In genomic region chr10:102064503-102064867, GRCh38 we compare ENCODE assay signal across 1 cellular context.
TF ChIP-seq lines count a peak whose summit lies in the region.

No MANE protein-coding gene starts in this region.

TF ChIP-seq in GM23338, 12 proteins besides CTCF, POLR2A, EP300 and RAD21 (continued from another document):
- TF ChIP-seq, protein P1, sequence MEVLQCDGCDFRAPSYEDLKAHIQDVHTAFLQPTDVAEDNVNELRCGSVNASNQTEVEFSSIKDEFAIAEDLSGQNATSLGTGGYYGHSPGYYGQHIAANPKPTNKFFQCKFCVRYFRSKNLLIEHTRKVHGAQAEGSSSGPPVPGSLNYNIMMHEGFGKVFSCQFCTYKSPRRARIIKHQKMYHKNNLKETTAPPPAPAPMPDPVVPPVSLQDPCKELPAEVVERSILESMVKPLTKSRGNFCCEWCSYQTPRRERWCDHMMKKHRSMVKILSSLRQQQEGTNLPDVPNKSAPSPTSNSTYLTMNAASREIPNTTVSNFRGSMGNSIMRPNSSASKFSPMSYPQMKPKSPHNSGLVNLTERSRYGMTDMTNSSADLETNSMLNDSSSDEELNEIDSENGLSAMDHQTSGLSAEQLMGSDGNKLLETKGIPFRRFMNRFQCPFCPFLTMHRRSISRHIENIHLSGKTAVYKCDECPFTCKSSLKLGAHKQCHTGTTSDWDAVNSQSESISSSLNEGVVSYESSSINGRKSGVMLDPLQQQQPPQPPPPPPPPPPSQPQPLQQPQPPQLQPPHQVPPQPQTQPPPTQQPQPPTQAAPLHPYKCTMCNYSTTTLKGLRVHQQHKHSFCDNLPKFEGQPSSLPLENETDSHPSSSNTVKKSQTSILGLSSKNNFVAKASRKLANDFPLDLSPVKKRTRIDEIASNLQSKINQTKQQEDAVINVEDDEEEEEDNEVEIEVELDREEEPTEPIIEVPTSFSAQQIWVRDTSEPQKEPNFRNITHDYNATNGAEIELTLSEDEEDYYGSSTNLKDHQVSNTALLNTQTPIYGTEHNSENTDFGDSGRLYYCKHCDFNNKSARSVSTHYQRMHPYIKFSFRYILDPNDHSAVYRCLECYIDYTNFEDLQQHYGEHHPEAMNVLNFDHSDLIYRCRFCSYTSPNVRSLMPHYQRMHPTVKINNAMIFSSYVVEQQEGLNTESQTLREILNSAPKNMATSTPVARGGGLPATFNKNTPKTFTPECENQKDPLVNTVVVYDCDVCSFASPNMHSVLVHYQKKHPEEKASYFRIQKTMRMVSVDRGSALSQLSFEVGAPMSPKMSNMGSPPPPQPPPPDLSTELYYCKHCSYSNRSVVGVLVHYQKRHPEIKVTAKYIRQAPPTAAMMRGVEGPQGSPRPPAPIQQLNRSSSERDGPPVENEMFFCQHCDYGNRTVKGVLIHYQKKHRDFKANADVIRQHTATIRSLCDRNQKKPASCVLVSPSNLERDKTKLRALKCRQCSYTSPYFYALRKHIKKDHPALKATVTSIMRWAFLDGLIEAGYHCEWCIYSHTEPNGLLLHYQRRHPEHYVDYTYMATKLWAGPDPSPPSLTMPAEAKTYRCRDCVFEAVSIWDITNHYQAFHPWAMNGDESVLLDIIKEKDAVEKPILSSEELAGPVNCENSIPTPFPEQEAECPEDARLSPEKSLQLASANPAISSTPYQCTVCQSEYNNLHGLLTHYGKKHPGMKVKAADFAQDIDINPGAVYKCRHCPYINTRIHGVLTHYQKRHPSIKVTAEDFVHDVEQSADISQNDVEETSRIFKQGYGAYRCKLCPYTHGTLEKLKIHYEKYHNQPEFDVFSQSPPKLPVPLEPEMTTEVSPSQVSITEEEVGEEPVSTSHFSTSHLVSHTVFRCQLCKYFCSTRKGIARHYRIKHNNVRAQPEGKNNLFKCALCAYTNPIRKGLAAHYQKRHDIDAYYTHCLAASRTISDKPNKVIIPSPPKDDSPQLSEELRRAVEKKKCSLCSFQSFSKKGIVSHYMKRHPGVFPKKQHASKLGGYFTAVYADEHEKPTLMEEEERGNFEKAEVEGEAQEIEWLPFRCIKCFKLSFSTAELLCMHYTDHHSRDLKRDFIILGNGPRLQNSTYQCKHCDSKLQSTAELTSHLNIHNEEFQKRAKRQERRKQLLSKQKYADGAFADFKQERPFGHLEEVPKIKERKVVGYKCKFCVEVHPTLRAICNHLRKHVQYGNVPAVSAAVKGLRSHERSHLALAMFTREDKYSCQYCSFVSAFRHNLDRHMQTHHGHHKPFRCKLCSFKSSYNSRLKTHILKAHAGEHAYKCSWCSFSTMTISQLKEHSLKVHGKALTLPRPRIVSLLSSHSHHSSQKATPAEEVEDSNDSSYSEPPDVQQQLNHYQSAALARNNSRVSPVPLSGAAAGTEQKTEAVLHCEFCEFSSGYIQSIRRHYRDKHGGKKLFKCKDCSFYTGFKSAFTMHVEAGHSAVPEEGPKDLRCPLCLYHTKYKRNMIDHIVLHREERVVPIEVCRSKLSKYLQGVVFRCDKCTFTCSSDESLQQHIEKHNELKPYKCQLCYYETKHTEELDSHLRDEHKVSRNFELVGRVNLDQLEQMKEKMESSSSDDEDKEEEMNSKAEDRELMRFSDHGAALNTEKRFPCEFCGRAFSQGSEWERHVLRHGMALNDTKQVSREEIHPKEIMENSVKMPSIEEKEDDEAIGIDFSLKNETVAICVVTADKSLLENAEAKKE (CRISPR knock-in tag; IDR thresholded peaks at IDR 0.05): no peak
- no peak for TF ChIP-seq ETS1 (IDR thresholded peaks at IDR 0.05)
- TF ChIP-seq CREB1 (CRISPR knock-in tag; IDR thresholded peaks at IDR 0.05; ENCODE audit: low read depth): no peak
- TF ChIP-seq EZH2 (IDR thresholded peaks at IDR 0.05; ENCODE audit: low read depth, unreplicated experiment): no peak
- no peak for TF ChIP-seq NANOG (IDR thresholded peaks at IDR 0.05; ENCODE audit: borderline replicate concordance)
- no peak for TF ChIP-seq ZNF114 (CRISPR knock-in tag; IDR thresholded peaks at IDR 0.05)
TF ChIP-seq in GM23338: peak in this region for 0.
